8 cellular contexts compared by ENCODE assay signal in genomic region chr10:17026686-17027485, GRCh38.
A peak's percentile ranks its signal among the peaks of the same experiment; 100 is the strongest.
DNase-seq lines count a peak whose midpoint lies in the region; ATAC-seq and TF ChIP-seq lines count a peak whose summit lies in the region.

No MANE protein-coding gene starts in this region.

- 75 to 88% (median 82%) methylated on average over 6 of the region's 6 CpGs for WGBS in stomach, 5 donors

- TF ChIP-seq CTCF in stomach (IDR thresholded peaks at IDR 0.05) (no peak), MM.1S (IDR thresholded peaks at IDR 0.05; ENCODE audit: low read length) (no peak)

- H2AFZ ChIP-seq in MM.1S (ENCODE audit: low read length), result no peak overlapping the region

- no peaks in the 10 kb centered on the region for H4K20me1 ChIP-seq in MM.1S (ENCODE audit: insufficient read depth, low read length)

- H3K9me3 ChIP-seq in stomach, result no peaks in the 10 kb centered on the region
- H3K9me3 ChIP-seq in MM.1S (replicated peaks; ENCODE audit: insufficient read depth, low read length), result no peaks in the 10 kb centered on the region

- peaks cover 27% of the 10 kb centered on the region for H3F3A ChIP-seq in MM.1S (ENCODE audit: insufficient read depth, low read length)

- H3K4me1 ChIP-seq in stomach (peaks cover 5 to 70% (median 9%) of the 10 kb centered on the region in 4 donors), MM.1S (ENCODE audit: low read length) (peaks cover 30% of the 10 kb centered on the region)

- no peaks in the 10 kb centered on the region for H3K9me2 ChIP-seq in MM.1S (replicated peaks; ENCODE audit: insufficient read depth, low read length)

- ATAC-seq in GM18907 (IDR thresholded peaks at IDR 0.05; ENCODE audit: unreplicated experiment), result peak; percentile 72
- peak; percentile 54 for ATAC-seq in HG03378 (IDR thresholded peaks at IDR 0.05; ENCODE audit: unreplicated experiment)

- no peak for TF ChIP-seq EP300 in stomach (IDR thresholded peaks at IDR 0.05)

- no peak for TF ChIP-seq POLR2A in stomach (IDR thresholded peaks at IDR 0.05)

- H3K27ac ChIP-seq in stomach (peak overlapping the region in 4 of 5 donors; percentile 39 to 78 (median 69)), MM.1S (ENCODE audit: low read length) (no peak overlapping the region)

- intact Hi-C loops in stomach (cut with DNase I; ENCODE audit: low total_unique reads), result no loop called here

- no peaks in the 10 kb centered on the region for H3K79me2 ChIP-seq in MM.1S (ENCODE audit: low read length)

- H3K27me3 ChIP-seq in stomach (no peaks in the 10 kb centered on the region), MM.1S (replicated peaks; ENCODE audit: insufficient read depth, low read length) (no peaks in the 10 kb centered on the region)

- no peaks in the 10 kb centered on the region for H3K36me3 ChIP-seq in stomach
- no peaks in the 10 kb centered on the region for H3K36me3 ChIP-seq in MM.1S (replicated peaks; ENCODE audit: insufficient read depth, low read length)

- H3K4me2 ChIP-seq in MM.1S (ENCODE audit: low read depth, low read length), result no peak overlapping the region

- H3K4me3 ChIP-seq in stomach (no peak overlapping the region), MM.1S (ENCODE audit: low read length) (no peak overlapping the region)

- no peak overlapping the region for H3K9ac ChIP-seq in MM.1S (ENCODE audit: low read length)

- DNase-seq in activated CD8-positive, alpha-beta memory T cell treated with anti-CD3 and anti-CD28 coated beads, Interleukin-2, amount 50 U/mL, for 4 hours, result peak; percentile 64
- DNase-seq in iris pigment epithelial cell (ENCODE audit: low read depth), result peak; percentile 67
- no peak for DNase-seq in stomach
- no peak for DNase-seq in NCI-H510A treated with DMSO at 0.1 percent for 48 hours (lab: John Stamatoyannopoulos, UW)
- no peak for DNase-seq in GOT3 (lab: John Stamatoyannopoulos, UW)
- DNase-seq in MM.1S, result no peak

Comparison
In these comparisons a context has a peak if more than half of its experiments do, and no peak if none do; other contexts are left out.
1. DNase-seq: peak in activated CD8-positive, alpha-beta memory T cell treated with anti-CD3 and anti-CD28 coated beads, Interleukin-2, amount 50 U/mL, for 4 hours (single experiment) and iris pigment epithelial cell (single experiment); none in stomach (single experiment), NCI-H510A treated with DMSO at 0.1 percent for 48 hours (single experiment), GOT3 (single experiment) and MM.1S (single experiment).